Comparison of ENCODE assay signal across 8 cellular contexts in the genomic region with DNA sequence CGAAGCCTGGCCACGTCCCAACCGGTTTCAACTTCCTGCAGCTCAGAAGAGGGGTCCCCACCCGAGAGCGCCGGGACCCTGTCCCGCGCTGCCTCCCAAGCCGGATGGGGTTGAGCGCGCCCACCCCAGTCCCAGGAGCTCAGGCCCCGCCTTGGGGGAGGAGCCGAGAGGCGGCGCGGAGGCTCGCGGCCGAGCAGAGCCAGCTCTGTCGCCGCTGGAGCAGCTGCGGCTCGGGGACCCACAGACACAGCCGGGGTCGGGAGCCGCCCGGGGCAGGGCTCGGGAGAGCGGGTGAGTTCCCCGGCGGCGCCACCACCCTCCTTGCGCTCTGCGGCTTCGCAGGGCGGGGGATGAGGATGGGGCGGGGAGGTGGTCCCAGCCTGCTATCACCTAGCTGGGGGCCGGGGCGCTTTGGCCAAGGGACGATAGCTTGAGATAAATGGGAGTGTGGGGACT. TPM values are rescaled to one million over a fixed set of nuclear protein-coding genes. Genes with fewer than 3 reads are reported as not detected.
DNase-seq lines count a peak whose midpoint lies in the region; ATAC-seq and TF ChIP-seq lines count a peak whose summit lies in the region.

A gene (plus strand): TSS at position 196 of the 456 bp plus-strand sequence. CDS start 30,229 bp downstream, outside the sequence.

- H3K4me3 ChIP-seq in breast epithelium, result peak within 1 kb of the TSS; percentile 49 to 77 (median 63)
- H3K4me3 ChIP-seq in iPS-18c (ENCODE audit: insufficient read depth, low read depth, low read length), result peak within 1 kb of the TSS; percentile 70
- H3K4me3 ChIP-seq in skin epidermis, result peak within 1 kb of the TSS; percentile 48 to 78 (median 54)

- no peak within 1 kb of the TSS for H3K4me3 Mint-ChIP-seq in MCF 10A (ENCODE audit: unreplicated experiment)
- no peak within 1 kb of the TSS; the same call in 1 of the 2 replicates for H3K4me3 Mint-ChIP-seq in HFFc6

- DNase-seq in breast epithelium (ENCODE audit: low spot score in 2 of 2) (peak in 1 of 2 donors; percentile 27), MCF 10A (ENCODE audit: unreplicated experiment) (no peak), anterior cingulate cortex (lab: John Stamatoyannopoulos, UW) (peak in 51 of 58 donors; percentile 22 to 82 (median 60)), HFFc6 (no peak)

- no peak within 1 kb of the TSS for H3K27ac Mint-ChIP-seq in MCF 10A (ENCODE audit: low read depth, unreplicated experiment)
- no peak within 1 kb of the TSS for H3K27ac Mint-ChIP-seq in HFFc6

- POLR2A ChIA-PET in MCF 10A (lab: Yijun Ruan, JAX), result no interaction called here

- H3K27ac ChIP-seq in breast epithelium (peak within 1 kb of the TSS; percentile 53 to 75), skin epidermis (peak within 1 kb of the TSS; percentile 27 to 97 (median 81))

- CTCF ChIA-PET in MCF 10A (lab: Yijun Ruan, JAX), result interaction anchor here (0.6 to 1.1 kb wide), 2 partner anchors 17 to 21 kb away, joined by 3 to 4 read pairs; no protein-coding TSS in a partner anchor

- intact Hi-C loops in breast epithelium (cut with DNase I; ENCODE audit: low total_unique reads), result no loop called here
- intact Hi-C loops in MCF 10A (cut with micrococcal nuclease), result no loop called here
- intact Hi-C loops in T-helper 2 cell treated with Interferon-gamma antibody and Interleukin-4, amounts not matched to agents 100 ng/mL and 5 ng/mL, for 36 hours (cut with micrococcal nuclease), result loop anchor here (1.0 to 2.0 kb wide), 5 partner anchors 37 to 157 kb away; a partner anchor contains a TSS

- ATAC-seq in HG03442 (IDR thresholded peaks at IDR 0.05; ENCODE audit: unreplicated experiment), result peak; percentile 47

- H3K9me3 Mint-ChIP-seq in MCF 10A (ENCODE audit: unreplicated experiment) (no peaks in the 10 kb centered on the region), HFFc6 (no peaks in the 10 kb centered on the region)

- no peaks in the 10 kb centered on the region for H3K4me1 Mint-ChIP-seq in MCF 10A (ENCODE audit: insufficient read depth, unreplicated experiment)
- no peaks in the 10 kb centered on the region for H3K4me1 Mint-ChIP-seq in HFFc6 (ENCODE audit: low read depth)

- H3K9me3 ChIP-seq in breast epithelium (no peaks in the 10 kb centered on the region), iPS-18c (ENCODE audit: control insufficient read depth, insufficient read depth, low read length) (no peaks in the 10 kb centered on the region)

- no peaks in the 10 kb centered on the region for H3K36me3 ChIP-seq in breast epithelium

- H3K27me3 ChIP-seq in breast epithelium, result peaks cover 7 to 30% of the 10 kb centered on the region in 2 donors

- TF ChIP-seq CTCF in breast epithelium (IDR thresholded peaks at IDR 0.05) (no peak), MCF 10A (IDR thresholded peaks at IDR 0.05; ENCODE audit: unreplicated experiment) (no peak), HFFc6 (IDR thresholded peaks at IDR 0.05) (no peak)

- peaks cover 0 to 9% of the 10 kb centered on the region in 2 donors for H3K4me1 ChIP-seq in breast epithelium

- BruUV-seq in MCF 10A (replicated peaks; lab: Mats Ljungman, UMichigan), result no TSS peak

- no peak for TF ChIP-seq POLR2A in breast epithelium (IDR thresholded peaks at IDR 0.05)

- no peaks in the 10 kb centered on the region for H3K36me3 Mint-ChIP-seq in MCF 10A (ENCODE audit: insufficient read depth, unreplicated experiment)
- no peaks in the 10 kb centered on the region for H3K36me3 Mint-ChIP-seq in HFFc6 (ENCODE audit: low read depth)

- H3K27me3 Mint-ChIP-seq in MCF 10A (ENCODE audit: insufficient read depth, unreplicated experiment) (peaks cover 24% of the 10 kb centered on the region), HFFc6 (ENCODE audit: insufficient read depth) (peaks cover 46% of the 10 kb centered on the region)

RNA-seq across cellular contexts. Expression of the gene that starts here (rescaled TPM):
- total RNA-seq in breast epithelium, result 10 to 100 TPM in 1 of 3 donors, 1 to 10 TPM in 2; 3.7 to 10.8 (median 8.2) TPM
- not detected in 2 replicates for total RNA-seq in MCF 10A (2022)
- 55.0 and 56.1 TPM in 2 replicates for total RNA-seq in T-helper 2 cell treated with Interferon-gamma antibody and Interleukin-4, amounts not matched to agents 100 ng/mL and 5 ng/mL, for 36 hours
- not detected for total RNA-seq in HFFc6 (2021; fragmentation: NEBNext Ultra II Directional; extraction: Animal tissue kit (Norgen Biotek cat#: 25700))

Comparison
In these comparisons a context has a peak if more than half of its experiments do, and no peak if none do; other contexts are left out.
1. DNase-seq: peak in anterior cingulate cortex (51 of 58); none in MCF 10A (single experiment) and HFFc6 (single experiment).
2. Peak in every context shown above with its lines, with median percentiles within 50 percentile points of each other: H3K4me3 ChIP-seq.